In the genomic region with DNA sequence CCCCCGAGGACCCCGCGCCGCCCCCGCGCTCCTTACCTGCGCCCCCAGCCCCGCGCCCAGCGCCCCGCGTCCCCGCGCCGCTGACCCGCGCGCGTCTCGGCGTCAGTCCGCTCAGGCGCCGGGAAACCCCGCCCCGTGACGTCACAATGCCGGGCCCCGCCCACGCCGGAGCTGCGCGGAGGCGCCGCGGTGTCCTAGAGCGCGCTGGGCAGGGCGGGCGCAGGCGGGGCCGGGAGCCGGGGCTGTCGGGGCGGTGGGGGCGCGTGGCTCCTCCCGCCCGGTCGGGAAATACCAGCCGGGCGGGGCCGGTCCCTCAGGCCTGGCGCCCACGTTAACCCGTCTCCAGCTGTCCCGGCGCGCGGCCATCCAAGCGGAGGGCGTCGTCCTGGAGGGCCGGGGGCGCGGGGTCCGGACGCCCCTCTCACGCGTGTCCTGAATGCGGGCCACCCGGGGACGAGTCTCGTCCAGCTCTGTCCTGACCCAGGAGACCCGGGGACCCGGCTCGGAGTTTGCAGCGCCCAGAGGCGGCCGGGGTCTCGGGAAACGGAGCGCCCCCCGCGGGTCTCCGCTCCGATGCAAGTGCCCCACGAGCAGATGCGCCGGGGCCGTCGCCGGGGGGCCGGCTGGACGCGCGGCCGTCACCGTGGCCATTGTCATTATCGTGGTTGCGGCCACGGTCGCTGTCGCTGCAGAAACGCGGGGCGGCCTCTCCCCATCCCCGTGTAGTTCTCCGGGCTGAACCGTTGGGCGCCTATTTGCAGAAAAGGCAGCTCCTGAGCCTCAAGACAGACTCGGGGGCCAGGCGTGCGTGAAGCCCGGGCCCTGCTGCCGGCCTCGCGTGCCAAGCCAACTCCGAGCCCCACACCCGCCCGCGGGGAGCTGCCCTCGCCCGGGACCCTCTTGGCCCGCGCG, we compare ENCODE assay signal across 8 cellular contexts. TPM values are rescaled to one million over a fixed set of nuclear protein-coding genes. Genes with fewer than 3 reads are reported as not detected.
A peak's percentile ranks its signal among the peaks of the same experiment; 100 is the strongest.
DNase-seq lines count a peak whose midpoint lies in the region; ATAC-seq and TF ChIP-seq lines count a peak whose summit lies in the region.

Gene SLC66A2, minus strand, starts transcription at position 109 of the 912 bp plus-strand sequence. CDS start 727 bp downstream, outside the sequence.

- peaks cover 7% of the 10 kb centered on the region for H3K4me1 ChIP-seq in KMS-11 (ENCODE audit: low read depth, poor library complexity, severe bottlenecking)

- no peaks in the 10 kb centered on the region for H3K27me3 Mint-ChIP-seq in activated naive CD4-positive, alpha-beta T cell treated with anti-CD3 and anti-CD28 coated beads for 36 hours (ENCODE audit: low read depth)

- ATAC-seq in GM21576 (IDR thresholded peaks at IDR 0.05; ENCODE audit: unreplicated experiment) (peak; percentile 63), omental fat pad (ENCODE audit: low FRiP score) (peak; percentile 94)

- H3K27ac ChIP-seq in KMS-11: peak within 1 kb of the TSS; percentile 25; the same call in 1 of the 2 replicates
- H3K27ac ChIP-seq in SK-N-MC: no peak within 1 kb of the TSS
- no peak within 1 kb of the TSS for H3K27ac ChIP-seq in temporal lobe (ENCODE audit: low read depth, low read length)

- H3K9ac ChIP-seq in KMS-11 (peak within 1 kb of the TSS; percentile 89), SK-N-MC (ENCODE audit: insufficient read length) (peak within 1 kb of the TSS; percentile 73)

- intact Hi-C loops in activated naive CD4-positive, alpha-beta T cell treated with anti-CD3 and anti-CD28 coated beads for 36 hours (cut with micrococcal nuclease): loop anchor here (1.0 to 5.0 kb wide), 7 partner anchors 12 to 554 kb away; partner anchors contain the start of genes CTDP1, HSBP1L1, NFATC1 and RBFA

- peak within 1 kb of the TSS; percentile 94 for H3K4me2 ChIP-seq in KMS-11

- H3K9me3 ChIP-seq in SK-N-MC (ENCODE audit: low read depth, low read length): no peaks in the 10 kb centered on the region

- H3K36me3 ChIP-seq in KMS-11 (ENCODE audit: insufficient read depth) (no peaks in the 10 kb centered on the region), SK-N-MC (ENCODE audit: insufficient read depth, low read length) (peaks cover 3% of the 10 kb centered on the region; the same call in 1 of the 2 replicates)

- DNase-seq in DMS79 (lab: John Stamatoyannopoulos, UW) (peak; percentile 24), SK-N-MC (ENCODE audit: low read depth, low spot score) (no peak), globus pallidus (ENCODE audit: low spot score) (peak; percentile 86), omental fat pad (ENCODE audit: low spot score) (peak; percentile 89)
- peak; percentile 94 for DNase-seq in activated naive CD4-positive, alpha-beta T cell treated with anti-CD3 and anti-CD28 coated beads for 36 hours

- CTCF ChIA-PET in activated naive CD4-positive, alpha-beta T cell treated with anti-CD3 and anti-CD28 coated beads for 36 hours (lab: Charles Lee): interaction anchor here (0.5 to 1.4 kb wide), 3 partner anchors 22 to 84 kb away, joined by 3 to 4 read pairs (median 3); no protein-coding TSS in a partner anchor

- peaks cover 10% of the 10 kb centered on the region; the same call in 1 of the 2 replicates for H3K79me2 ChIP-seq in KMS-11 (ENCODE audit: insufficient read depth, low read depth)

- peaks cover 31% of the 10 kb centered on the region for H3K4me1 Mint-ChIP-seq in activated naive CD4-positive, alpha-beta T cell treated with anti-CD3 and anti-CD28 coated beads for 36 hours (ENCODE audit: low read depth)

- peaks cover 8% of the 10 kb centered on the region for H3K36me3 Mint-ChIP-seq in activated naive CD4-positive, alpha-beta T cell treated with anti-CD3 and anti-CD28 coated beads for 36 hours (ENCODE audit: low read depth)

- H3K4me3 ChIP-seq in KMS-11 (IDR thresholded peaks at IDR 0.05; ENCODE audit: insufficient read depth, low read depth, low read length) (no peak within 1 kb of the TSS), SK-N-MC (peak within 1 kb of the TSS; percentile 80)

- no peaks in the 10 kb centered on the region for H3K9me3 Mint-ChIP-seq in activated naive CD4-positive, alpha-beta T cell treated with anti-CD3 and anti-CD28 coated beads for 36 hours

- peak within 1 kb of the TSS; percentile 100 for H2AFZ ChIP-seq in KMS-11 (ENCODE audit: low read depth)

- no peak for TF ChIP-seq CTCF in KMS-11 (conservative IDR thresholded peaks at IDR 0.05; ENCODE audit: low read depth, low read length)
- TF ChIP-seq CTCF in omental fat pad (IDR thresholded peaks at IDR 0.05): no peak

- H3K27me3 ChIP-seq in KMS-11 (ENCODE audit: insufficient read depth, low read depth): no peaks in the 10 kb centered on the region

- H3K4me3 Mint-ChIP-seq in activated naive CD4-positive, alpha-beta T cell treated with anti-CD3 and anti-CD28 coated beads for 36 hours: peak within 1 kb of the TSS; percentile 78

- H4K20me1 ChIP-seq in KMS-11 (ENCODE audit: insufficient read depth): no peaks in the 10 kb centered on the region

- H3K27ac Mint-ChIP-seq in activated naive CD4-positive, alpha-beta T cell treated with anti-CD3 and anti-CD28 coated beads for 36 hours: peak within 1 kb of the TSS; percentile 55

RNA-seq across cellular contexts. Expression of gene SLC66A2, which starts in this region (rescaled TPM):
- 10 to 100 TPM; 26.0 to 26.8 TPM for total RNA-seq in activated naive CD4-positive, alpha-beta T cell treated with anti-CD3 and anti-CD28 coated beads for 36 hours
- total RNA-seq in omental fat pad (100 to 1,000 TPM in 2 of 4 donors, 10 to 100 TPM in 2; 69.4 to 176 (median 103) TPM), temporal lobe (19.7 TPM)
